In the genomic region with DNA sequence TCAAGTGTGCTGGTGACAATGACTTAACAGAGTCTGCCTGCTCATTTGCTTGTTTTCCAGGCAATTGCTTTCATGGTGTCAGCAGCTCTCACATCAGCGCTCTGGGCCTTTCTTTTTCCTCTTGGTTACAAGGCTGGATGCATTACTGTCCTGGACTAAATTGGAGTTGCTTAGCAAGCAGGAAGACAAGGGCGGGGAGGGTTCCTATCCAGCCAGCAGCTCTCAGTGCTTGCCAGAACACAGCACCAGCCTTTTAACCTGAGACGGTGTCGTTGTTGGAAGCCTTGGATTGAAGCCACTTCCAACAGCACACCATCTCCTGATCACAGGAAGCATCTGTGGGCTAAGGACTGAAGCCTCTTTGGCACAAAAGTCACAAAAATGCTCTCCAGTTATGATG, we compare ENCODE assay signal across 22 cellular contexts.
DNase-seq lines count a peak whose midpoint lies in the region.
"Had no signal": no experiment of that assay in that cellular context is flagged by ENCODE, and none has a peak within 500 bp of the region (broad histone marks: within the 10 kb centered on the region; RNA-seq: fewer than 3 reads in every experiment).

No MANE protein-coding gene starts in this region.

- H3K36me3 ChIP-seq in SJCRH30 = no peaks in the 10 kb centered on the region
- H3K36me3 ChIP-seq: MG63 had no signal

- no peaks in the 10 kb centered on the region; the same call in 1 of the 2 replicates for H3K4me1 ChIP-seq in SJCRH30

- H3K9me3 ChIP-seq in SJCRH30 (replicated peaks) = no peaks in the 10 kb centered on the region
- H3K9me3 ChIP-seq: MG63 had no signal

- H3K27me3 ChIP-seq in SJCRH30 = peaks cover 16% of the 10 kb centered on the region

- H3K4me3 ChIP-seq in SJCRH30 = no peak overlapping the region
- H3K4me3 ChIP-seq: MG63 had no signal

- DNase-seq in NCI-H1105 treated with DMSO at 0.1 percent for 48 hours (lab: John Stamatoyannopoulos, UW) = peak; percentile 6
- DNase-seq in NCI-H1105 (lab: John Stamatoyannopoulos, UW) = no peak
- DNase-seq in NCI-H2081 (lab: John Stamatoyannopoulos, UW) = peak; percentile 49 to 83
- DNase-seq in NCI-H69 (lab: John Stamatoyannopoulos, UW) = peak; percentile 24
- peak; percentile 6 for DNase-seq in pons (ENCODE audit: low spot score)
- DNase-seq in activated naive CD4-positive, alpha-beta T cell treated with Interleukin-2 at 50 U/mL for 16 hours = no peak
- DNase-seq in SJCRH30 = no peak
- DNase-seq in NCI-H1417 (lab: John Stamatoyannopoulos, UW) = no peak
- DNase-seq: CD8-positive, alpha-beta memory T cell; DMS153; DND-41; IMR-90; KG1; MG63; NCI-H1436 treated with DMSO at 0.1 percent for 48 hours; NCI-H187 treated with DMSO at 0.1 percent for 48 hours; NCI-H2227 treated with DMSO at 0.1 percent for 48 hours; NCI-H524; SHP77; T-helper 1 cell had no signal

- no peak overlapping the region for H3K27ac ChIP-seq in SJCRH30
- H3K27ac ChIP-seq: 22Rv1, RWPE1 had no signal

Comparison
In these comparisons a context has a peak if more than half of its experiments do, and no peak if none do; other contexts are left out.
1. DNase-seq: peak in NCI-H1105 treated with DMSO at 0.1 percent for 48 hours (single experiment), NCI-H2081 (2 of 2), NCI-H69 (single experiment) and pons (single experiment); none in NCI-H1105 (single experiment), activated naive CD4-positive, alpha-beta T cell treated with Interleukin-2 at 50 U/mL for 16 hours (single experiment), SJCRH30 (0 of 2) and NCI-H1417 (0 of 3).